In the genomic region with DNA sequence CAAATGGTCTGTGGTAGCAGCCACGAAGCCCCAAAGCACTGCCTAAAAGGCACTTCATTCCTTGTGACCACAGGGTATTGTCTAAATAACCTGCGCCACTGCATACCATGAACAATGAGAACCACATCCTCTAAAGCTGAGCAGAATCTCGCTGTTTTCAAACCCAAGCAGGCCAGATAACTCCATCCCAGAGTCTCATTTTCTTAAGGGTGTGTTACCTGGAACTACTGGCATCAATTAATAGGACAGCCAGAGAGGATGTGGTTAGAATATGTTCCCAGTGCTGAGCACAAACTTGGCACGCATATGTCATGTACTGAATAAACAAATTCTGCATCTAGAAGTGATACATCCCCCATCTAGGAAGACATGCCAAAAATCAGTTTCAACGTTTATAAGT, we compare ENCODE assay signal across 15 cellular contexts. TPM values are rescaled to one million over a fixed set of nuclear protein-coding genes. Genes with fewer than 3 reads are reported as not detected.
DNase-seq lines count a peak whose midpoint lies in the region; ATAC-seq and TF ChIP-seq lines count a peak whose summit lies in the region.
"Had no signal": no experiment of that assay in that cellular context is flagged by ENCODE, and none has a peak within 500 bp of the region (broad histone marks: within the 10 kb centered on the region; RNA-seq: fewer than 3 reads in every experiment).

No MANE protein-coding gene starts in this region.

- H3K4me3 Mint-ChIP-seq in activated naive CD4-positive, alpha-beta T cell treated with anti-CD3 and anti-CD28 coated beads, Interleukin-2, amount 10 ng/mL, durations not matched to agents 7 days and 5 days, result no peak overlapping the region
- H3K4me3 Mint-ChIP-seq in T-helper 17 cell, result no peak overlapping the region
- H3K4me3 Mint-ChIP-seq: central memory CD8-positive, alpha-beta T cell; IgD-negative memory B cell had no signal

- peak overlapping the region; percentile 86 for H3K27ac Mint-ChIP-seq in activated naive CD4-positive, alpha-beta T cell treated with anti-CD3 and anti-CD28 coated beads, Interleukin-2, amount 10 ng/mL, durations not matched to agents 7 days and 5 days
- peak overlapping the region; percentile 81 for H3K27ac Mint-ChIP-seq in T-helper 17 cell

- H3K36me3 Mint-ChIP-seq in activated naive CD4-positive, alpha-beta T cell treated with anti-CD3 and anti-CD28 coated beads, Interleukin-2, amount 10 ng/mL, durations not matched to agents 7 days and 5 days, result peaks cover 67% of the 10 kb centered on the region
- H3K36me3 Mint-ChIP-seq in T-helper 17 cell (ENCODE audit: low read depth), result peaks cover 2% of the 10 kb centered on the region

- DNase-seq in activated naive CD4-positive, alpha-beta T cell treated with anti-CD3 and anti-CD28 coated beads, Interleukin-2, amount 10 ng/mL, durations not matched to agents 7 days and 5 days, result peak; percentile 45
- no peak for DNase-seq in activated naive CD4-positive, alpha-beta T cell (lab: John Stamatoyannopoulos, UW)
- DNase-seq in T-helper 17 cell (no peak), choroid plexus epithelial cell (ENCODE audit: low read depth) (peak; percentile 50), mesenteric fat pad (ENCODE audit: low spot score) (no peak)
- DNase-seq in stimulated activated naive CD8-positive, alpha-beta T cell treated with anti-CD3 and anti-CD28 coated beads, Interleukin-15, Interleukin-2, amounts not matched to agents 100 U/mL and 50 U/mL, for 24 hours, result no peak
- DNase-seq: activated T-cell treated with anti-CD3 and anti-CD28 coated beads, Interleukin-2, amount 50 U/mL, for 1 hour; left cardiac atrium; NCI-H1417 treated with DMSO at 0.1 percent for 48 hours; SK-N-SH; transverse colon had no signal

- CTCF ChIA-PET in activated naive CD4-positive, alpha-beta T cell treated with anti-CD3 and anti-CD28 coated beads, Interleukin-2, amount 10 ng/mL, durations not matched to agents 7 days and 5 days (lab: Charles Lee), result interaction anchor here (0.5 to 1.5 kb wide), 2 partner anchors 15 to 30 kb away, joined by 4 to 7 read pairs; no protein-coding TSS in a partner anchor

- no peak overlapping the region for H3K4me3 ChIP-seq in choroid plexus epithelial cell (ENCODE audit: low read depth, low read length)
- H3K4me3 ChIP-seq: transverse colon had no signal

- ATAC-seq in T-helper 17 cell (peak; percentile 57), GM21447 (IDR thresholded peaks at IDR 0.05; ENCODE audit: unreplicated experiment) (no peak), GM21526 (IDR thresholded peaks at IDR 0.05; ENCODE audit: low FRiP score, unreplicated experiment) (no peak)
- peak; percentile 42 for ATAC-seq in stimulated activated naive CD8-positive, alpha-beta T cell treated with anti-CD3 and anti-CD28 coated beads, Interleukin-15, Interleukin-2, amounts not matched to agents 100 U/mL and 50 U/mL, for 24 hours
- ATAC-seq: left cardiac atrium had no signal

- H3K9me3 ChIP-seq in T-helper 17 cell (ENCODE audit: control insufficient read depth, low read length, poor library complexity, severe bottlenecking), result no peaks in the 10 kb centered on the region
- H3K9me3 ChIP-seq: SK-N-SH, transverse colon had no signal

- H3K27me3 Mint-ChIP-seq in activated naive CD4-positive, alpha-beta T cell treated with anti-CD3 and anti-CD28 coated beads, Interleukin-2, amount 10 ng/mL, durations not matched to agents 7 days and 5 days, result no peaks in the 10 kb centered on the region
- no peaks in the 10 kb centered on the region for H3K27me3 Mint-ChIP-seq in T-helper 17 cell
- H3K27me3 Mint-ChIP-seq: central memory CD8-positive, alpha-beta T cell; IgD-negative memory B cell had no signal

- H3K9me3 Mint-ChIP-seq in activated naive CD4-positive, alpha-beta T cell treated with anti-CD3 and anti-CD28 coated beads, Interleukin-2, amount 10 ng/mL, durations not matched to agents 7 days and 5 days, result no peaks in the 10 kb centered on the region
- H3K9me3 Mint-ChIP-seq: central memory CD8-positive, alpha-beta T cell; IgD-negative memory B cell had no signal

- H3K4me1 Mint-ChIP-seq in activated naive CD4-positive, alpha-beta T cell treated with anti-CD3 and anti-CD28 coated beads, Interleukin-2, amount 10 ng/mL, durations not matched to agents 7 days and 5 days, result peaks cover 55% of the 10 kb centered on the region
- H3K4me1 Mint-ChIP-seq in T-helper 17 cell, result peaks cover 38% of the 10 kb centered on the region

- TF ChIP-seq CTCF in choroid plexus epithelial cell (conservative IDR thresholded peaks at IDR 0.05; ENCODE audit: low read depth, low read length), result no peak

RNA-seq across cellular contexts. Expression of a gene that starts 13.0 kb away (rescaled TPM):
- total RNA-seq in T-helper 17 cell (10 to 100 TPM; 61.3 to 78.7 TPM), mesenteric fat pad (47.9 TPM)

RNA-seq across cellular contexts. Expression of a gene that starts 42.3 kb away (rescaled TPM):
- total RNA-seq in T-helper 17 cell (10 to 100 TPM; 55.2 to 71.2 TPM), mesenteric fat pad (55.6 TPM)

Comparison
In these comparisons a context has a peak if more than half of its experiments do, and no peak if none do; other contexts are left out.
1. DNase-seq: peak in activated naive CD4-positive, alpha-beta T cell treated with anti-CD3 and anti-CD28 coated beads, Interleukin-2, amount 10 ng/mL, durations not matched to agents 7 days and 5 days (single experiment) and choroid plexus epithelial cell (single experiment); none in activated naive CD4-positive, alpha-beta T cell (0 of 4), T-helper 17 cell (0 of 3), stimulated activated naive CD8-positive, alpha-beta T cell treated with anti-CD3 and anti-CD28 coated beads, Interleukin-15, Interleukin-2, amounts not matched to agents 100 U/mL and 50 U/mL, for 24 hours (single experiment) and mesenteric fat pad (single experiment).
2. ATAC-seq: peak in T-helper 17 cell (single experiment) and stimulated activated naive CD8-positive, alpha-beta T cell treated with anti-CD3 and anti-CD28 coated beads, Interleukin-15, Interleukin-2, amounts not matched to agents 100 U/mL and 50 U/mL, for 24 hours (single experiment); none in GM21447 (single experiment) and GM21526 (single experiment).